8 cellular contexts compared by ENCODE assay signal in genomic region chr14:45135181-45135580, GRCh38. TPM values are rescaled to one million over a fixed set of nuclear protein-coding genes. Genes with fewer than 3 reads are reported as not detected.
DNase-seq lines count a peak whose midpoint lies in the region; TF ChIP-seq lines count a peak whose summit lies in the region.

No MANE protein-coding gene starts in this region.

- no peaks in the 10 kb centered on the region for H3K9me3 ChIP-seq in esophagus muscularis mucosa
- H3K9me3 ChIP-seq in parathyroid adenoma (ENCODE audit: control insufficient read depth, low read length), result no peaks in the 10 kb centered on the region

- TF ChIP-seq EP300 in esophagus muscularis mucosa (IDR thresholded peaks at IDR 0.05), result no peak

- no peak overlapping the region for H3K9ac ChIP-seq in parathyroid adenoma

- peak overlapping the region; percentile 95 for H3K4me2 ChIP-seq in parathyroid adenoma (ENCODE audit: low read length)

- H3K4me3 ChIP-seq in esophagus muscularis mucosa, result peak overlapping the region; percentile 70 to 86 (median 74)
- H3K4me3 ChIP-seq in parathyroid adenoma (ENCODE audit: low read depth, low read length), result peak overlapping the region; percentile 90

- H3K79me2 ChIP-seq in parathyroid adenoma, result peaks cover 10% of the 10 kb centered on the region

- intact Hi-C loops in esophagus muscularis mucosa (cut with DNase I), result loop anchor here (2.0 to 5.0 kb wide), 2 partner anchors 172 to 238 kb away; partner anchors contain the start of gene TOGARAM1

- DNase-seq in NCI-H446 treated with DMSO at 0.1 percent for 48 hours (lab: John Stamatoyannopoulos, UW), result peak; percentile 45
- no peak for DNase-seq in NCI-H446 (lab: John Stamatoyannopoulos, UW)
- peak; percentile 67 for DNase-seq in RKO (ENCODE audit: low spot score)
- no peak for DNase-seq in esophagus muscularis mucosa (ENCODE audit: extremely low spot score)
- no peak for DNase-seq in NCI-H1930 (lab: John Stamatoyannopoulos, UW)
- DNase-seq in NOMO-1 treated with DMSO at 0.1 percent for 48 hours (lab: John Stamatoyannopoulos, UW; ENCODE audit: unreplicated experiment), result no peak
- no peak for DNase-seq in DMS114 treated with DMSO at 0.1 percent for 48 hours (lab: John Stamatoyannopoulos, UW; ENCODE audit: unreplicated experiment)

- no peak for TF ChIP-seq CTCF in esophagus muscularis mucosa (IDR thresholded peaks at IDR 0.05)
- no peak for TF ChIP-seq CTCF in parathyroid adenoma (IDR thresholded peaks at IDR 0.05)

- H3K27ac ChIP-seq in esophagus muscularis mucosa (replicated peaks in 1 of 4), result peak overlapping the region; percentile 83 to 90 (median 86)
- H3K27ac ChIP-seq in parathyroid adenoma, result peak overlapping the region; percentile 87

- TF ChIP-seq POLR2A in esophagus muscularis mucosa (IDR thresholded peaks at IDR 0.05; ENCODE audit: low read depth), result no peak

- peak overlapping the region; percentile 85 for H2AFZ ChIP-seq in parathyroid adenoma

- H3K36me3 ChIP-seq in esophagus muscularis mucosa, result no peaks in the 10 kb centered on the region
- no peaks in the 10 kb centered on the region for H3K36me3 ChIP-seq in parathyroid adenoma (ENCODE audit: control insufficient read depth, insufficient read depth, low read length)

- H3K4me1 ChIP-seq in esophagus muscularis mucosa (peaks cover 18 to 47% (median 40%) of the 10 kb centered on the region in 4 donors), parathyroid adenoma (no peaks in the 10 kb centered on the region)

- under 1% methylated on average over 7 of the region's 7 CpGs for WGBS in esophagus muscularis mucosa

- H3K27me3 ChIP-seq in esophagus muscularis mucosa (no peaks in the 10 kb centered on the region), parathyroid adenoma (ENCODE audit: control insufficient read depth, insufficient read depth, low read length) (no peaks in the 10 kb centered on the region)

RNA-seq across cellular contexts. Expression of gene FANCM, which starts 0.5 kb away (rescaled TPM):
- 1 to 10 TPM; 2.6 to 7.1 (median 3.2) TPM for total RNA-seq in esophagus muscularis mucosa

RNA-seq across cellular contexts. Expression of gene FKBP3, which starts 0.9 kb away (rescaled TPM):
- 10 to 100 TPM; 28.5 to 68.1 (median 31.3) TPM for total RNA-seq in esophagus muscularis mucosa

RNA-seq across cellular contexts. Expression of gene PRPF39, which starts 51.3 kb away (rescaled TPM):
- total RNA-seq in esophagus muscularis mucosa, result 10 to 100 TPM; 11.7 to 33.6 (median 16.8) TPM

Comparison
In these comparisons a context has a peak if more than half of its experiments do, and no peak if none do; other contexts are left out.
1. DNase-seq: peak in NCI-H446 treated with DMSO at 0.1 percent for 48 hours (single experiment) and RKO (single experiment); none in NCI-H446 (0 of 2), esophagus muscularis mucosa (single experiment), NCI-H1930 (0 of 2), NOMO-1 treated with DMSO at 0.1 percent for 48 hours (single experiment) and DMS114 treated with DMSO at 0.1 percent for 48 hours (single experiment).